ENCODE assay signal across 1 cellular context in the genomic region with DNA sequence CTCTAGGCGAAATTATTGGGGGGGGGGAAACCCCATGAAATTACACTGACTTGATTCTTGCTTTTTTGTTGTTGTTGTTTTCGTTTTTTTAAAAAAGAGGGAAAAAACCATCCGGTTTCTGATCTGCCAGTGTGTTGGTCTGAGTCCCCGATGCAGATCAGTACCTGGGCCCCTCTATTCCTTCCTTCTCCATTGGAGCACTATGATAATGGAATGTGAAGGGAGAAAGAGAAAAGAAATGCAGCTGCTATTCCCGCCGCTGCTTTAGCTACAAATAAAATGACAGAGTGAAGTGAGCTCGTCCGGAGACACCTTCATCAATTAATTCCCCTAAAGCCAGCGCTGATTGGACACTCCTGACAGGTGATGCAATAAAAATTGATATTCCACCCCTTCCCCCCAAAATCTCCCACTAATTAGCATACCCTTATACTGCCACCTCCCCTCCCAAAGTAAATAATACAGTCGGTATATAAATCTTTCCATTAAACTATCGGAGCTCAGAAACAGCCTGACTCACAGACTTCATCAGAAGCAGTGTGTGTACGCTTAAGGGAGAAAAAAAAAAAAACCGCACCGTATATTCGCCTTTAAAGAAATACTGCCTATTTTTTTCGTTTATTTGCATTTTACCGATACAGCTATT.
TF ChIP-seq lines count a peak whose summit lies in the region.

No MANE protein-coding gene starts in this region.

TF ChIP-seq in HepG2, 621 proteins besides CTCF, POLR2A, EP300 and RAD21 (continued from another document):
- TF ChIP-seq, protein P1, sequence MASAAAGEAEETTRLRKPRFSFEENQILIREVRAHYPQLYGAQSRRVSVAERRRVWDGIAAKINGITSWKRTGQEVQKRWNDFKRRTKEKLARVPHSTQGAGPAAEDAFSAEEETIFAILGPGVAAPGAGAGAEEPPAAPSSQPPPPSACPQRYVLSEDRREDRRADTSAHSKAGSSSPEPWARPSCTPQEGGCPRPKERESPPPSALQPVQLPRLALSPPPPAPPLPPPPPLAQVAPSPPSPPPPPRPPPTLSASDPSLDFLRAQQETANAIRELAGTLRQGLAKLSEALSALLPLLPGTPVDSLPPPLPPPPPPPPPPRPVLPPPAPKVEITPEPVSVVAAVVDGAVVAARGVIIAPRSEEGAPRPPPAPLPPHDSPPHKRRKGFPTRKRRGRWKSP (CRISPR knock-in tag; IDR thresholded peaks at IDR 0.05) = no peak
- TF ChIP-seq MAZ (IDR thresholded peaks at IDR 0.05; ENCODE audit: borderline replicate concordance, low read depth, low read length) (peak; percentile 2; the same call in 1 of the 2 replicates), MAZ (CRISPR knock-in tag; IDR thresholded peaks at IDR 0.05; ENCODE audit: low read depth) (no peak)
